33 cellular contexts compared by ENCODE assay signal in the genomic region with DNA sequence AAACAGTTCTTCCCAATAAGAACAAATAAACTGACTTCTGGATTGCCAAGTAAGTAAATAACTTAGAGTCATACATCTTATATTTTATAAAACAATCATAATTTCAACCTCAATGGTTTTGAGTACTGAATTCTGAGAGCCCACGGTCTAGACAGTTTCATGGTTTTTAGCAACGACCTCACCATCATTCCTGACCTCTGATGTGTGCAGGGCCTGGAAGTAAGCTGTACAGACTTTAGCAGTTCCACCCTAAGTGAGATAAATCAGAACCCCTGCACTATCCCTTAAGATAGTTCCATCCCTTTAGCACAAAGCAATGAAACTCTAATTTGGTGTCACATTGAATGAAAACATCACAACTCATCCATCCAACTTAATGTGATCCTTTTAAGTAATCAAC.
"Had no signal": no experiment of that assay in that cellular context is flagged by ENCODE, and none has a peak within 500 bp of the region (broad histone marks: within the 10 kb centered on the region; RNA-seq: fewer than 3 reads in every experiment).

No MANE protein-coding gene starts in this region.

- FAIRE-seq: colon, kidney, pancreas, urothelium cell line had no signal

- H3K27me3 Mint-ChIP-seq: activated naive CD8-positive, alpha-beta T cell treated with anti-CD3 and anti-CD28 coated beads, Interleukin-2, amount 10 ng/mL, durations not matched to agents 7 days and 5 days; central memory CD8-positive, alpha-beta T cell; T-helper 17 cell had no signal

- H3K9me3 Mint-ChIP-seq: activated naive CD4-positive, alpha-beta T cell treated with anti-CD3 and anti-CD28 coated beads for 36 hours; activated naive CD8-positive, alpha-beta T cell treated with anti-CD3 and anti-CD28 coated beads, Interleukin-2, amount 10 ng/mL, durations not matched to agents 7 days and 5 days; activated T-helper 1 cell treated with anti-CD3 and anti-CD28 coated beads, Interleukin-12 subunit alpha, Interleukin-12 subunit beta, Interleukin-2, Interleukin-4 antibody, amounts not matched to agents 30 ng/mL and 10 ng/mL and 1 ng/mL, durations not matched to agents 14 hours and 24 hours and 36 hours; neural crest cell had no signal

- H3K36me3 ChIP-seq: ascending aorta, breast epithelium, left lung, pancreas, prostate gland, sigmoid colon, spleen, transverse colon, WERI-Rb-1 had no signal

- H3K4me3 ChIP-seq: ascending aorta, breast epithelium, dorsolateral prefrontal cortex, left lung, lung, pancreas, prostate gland, sigmoid colon, spleen, transverse colon had no signal

- H3K36me3 Mint-ChIP-seq: activated naive CD8-positive, alpha-beta T cell treated with anti-CD3 and anti-CD28 coated beads, Interleukin-2, amount 10 ng/mL, durations not matched to agents 7 days and 5 days; naive thymus-derived CD4-positive, alpha-beta T cell had no signal

- H3K4me1 ChIP-seq: ascending aorta, breast epithelium, left lung, pancreas, prostate gland, sigmoid colon, spleen, transverse colon had no signal

- H3K27ac Mint-ChIP-seq: activated naive CD4-positive, alpha-beta T cell treated with anti-CD3 and anti-CD28 coated beads for 36 hours; activated naive CD8-positive, alpha-beta T cell treated with anti-CD3 and anti-CD28 coated beads, Interleukin-2, amount 10 ng/mL, durations not matched to agents 7 days and 5 days; activated T-helper 1 cell treated with anti-CD3 and anti-CD28 coated beads, Interleukin-12 subunit alpha, Interleukin-12 subunit beta, Interleukin-2, Interleukin-4 antibody, amounts not matched to agents 30 ng/mL and 10 ng/mL and 1 ng/mL, durations not matched to agents 14 hours and 24 hours and 36 hours; naive thymus-derived CD4-positive, alpha-beta T cell; T-helper 17 cell had no signal

- H3K4me3 Mint-ChIP-seq: activated naive CD4-positive, alpha-beta T cell treated with anti-CD3 and anti-CD28 coated beads for 36 hours; activated naive CD8-positive, alpha-beta T cell treated with anti-CD3 and anti-CD28 coated beads, Interleukin-2, amount 10 ng/mL, durations not matched to agents 7 days and 5 days; activated T-helper 1 cell treated with anti-CD3 and anti-CD28 coated beads, Interleukin-12 subunit alpha, Interleukin-12 subunit beta, Interleukin-2, Interleukin-4 antibody, amounts not matched to agents 30 ng/mL and 10 ng/mL and 1 ng/mL, durations not matched to agents 14 hours and 24 hours and 36 hours; central memory CD8-positive, alpha-beta T cell; naive thymus-derived CD4-positive, alpha-beta T cell; neural crest cell; T-helper 17 cell had no signal

- H3K27ac ChIP-seq: ascending aorta, breast epithelium, dorsolateral prefrontal cortex, left lung, pancreas, prostate gland, sigmoid colon, spleen, transverse colon, WERI-Rb-1 had no signal

- H3K9me3 ChIP-seq: ascending aorta, breast epithelium, left lung, pancreas, prostate gland, sigmoid colon, spleen, transverse colon had no signal

- H3K27me3 ChIP-seq: ascending aorta, breast epithelium, dorsolateral prefrontal cortex, left lung, pancreas, sigmoid colon, spleen, transverse colon had no signal

- DNase-seq: activated CD4-positive, alpha-beta T cell treated with anti-CD3 and anti-CD28 coated beads for 48 hours; activated CD4-positive, alpha-beta T cell treated with anti-CD3 and anti-CD28 coated beads, Interleukin-2, amount 50 U/mL, for 48 hours; activated CD8-positive, alpha-beta memory T cell treated with anti-CD3 and anti-CD28 coated beads for 24 hours; activated effector memory CD4-positive, alpha-beta T cell treated with anti-CD3 and anti-CD28 coated beads, Interleukin-2, amount 50 U/mL, for 16 hours; activated naive CD4-positive, alpha-beta T cell treated with anti-CD3 and anti-CD28 coated beads for 36 hours; activated naive CD8-positive, alpha-beta T cell treated with anti-CD3 and anti-CD28 coated beads, Interleukin-2, amount 10 ng/mL, durations not matched to agents 7 days and 5 days; activated T-cell treated with anti-CD3 and anti-CD28 coated beads, Interleukin-2, amount 50 U/mL, for 1 hour; dorsolateral prefrontal cortex; effector memory CD4-positive, alpha-beta T cell; head of caudate nucleus; hippocampal formation; kidney; left lung; midbrain; naive thymus-derived CD4-positive, alpha-beta T cell; nucleus accumbens; pancreas; sigmoid colon; spleen; stimulated activated naive CD4-positive, alpha-beta T cell treated with Interleukin-2 at 50 U/mL for 16 hours; T-helper 17 cell; T1000; transverse colon; WERI-Rb-1 had no signal

- H3K4me1 Mint-ChIP-seq: activated naive CD8-positive, alpha-beta T cell treated with anti-CD3 and anti-CD28 coated beads, Interleukin-2, amount 10 ng/mL, durations not matched to agents 7 days and 5 days; central memory CD8-positive, alpha-beta T cell; naive thymus-derived CD4-positive, alpha-beta T cell; neural crest cell had no signal
